Comparison of ENCODE assay signal across 2 cellular contexts in genomic region chr3:10375296-10376053, GRCh38.
TF ChIP-seq lines count a peak whose summit lies in the region.

No MANE protein-coding gene starts in this region.

TF ChIP-seq in HepG2, 621 proteins besides CTCF, POLR2A, EP300 and RAD21:
- TF ChIP-seq ZNF629 (CRISPR knock-in tag; conservative IDR thresholded peaks at IDR 0.05) (peak; percentile 78), CEBPZ (IDR thresholded peaks at IDR 0.05; ENCODE audit: low read length) (no peak)

TF ChIP-seq in K562, 482 proteins besides CTCF, POLR2A, EP300 and RAD21:
- TF ChIP-seq, protein P1, sequence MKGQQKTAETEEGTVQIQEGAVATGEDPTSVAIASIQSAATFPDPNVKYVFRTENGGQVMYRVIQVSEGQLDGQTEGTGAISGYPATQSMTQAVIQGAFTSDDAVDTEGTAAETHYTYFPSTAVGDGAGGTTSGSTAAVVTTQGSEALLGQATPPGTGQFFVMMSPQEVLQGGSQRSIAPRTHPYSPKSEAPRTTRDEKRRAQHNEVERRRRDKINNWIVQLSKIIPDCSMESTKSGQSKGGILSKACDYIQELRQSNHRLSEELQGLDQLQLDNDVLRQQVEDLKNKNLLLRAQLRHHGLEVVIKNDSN (CRISPR knock-in tag; IDR thresholded peaks at IDR 0.05), result 0 out of 2 replicates have a peak, but pooled peaks have one; percentile 13
- no peak for TF ChIP-seq ILF3 (IDR thresholded peaks at IDR 0.05; ENCODE audit: borderline replicate concordance)
- no peak for TF ChIP-seq ZNF347 (CRISPR knock-in tag; IDR thresholded peaks at IDR 0.05; ENCODE audit: low read depth)
- TF ChIP-seq PRPF4 (IDR thresholded peaks at IDR 0.05; ENCODE audit: insufficient read depth, low read depth, low read length, poor library complexity, severe bottlenecking), result no peak
- TF ChIP-seq ZNF445 (CRISPR knock-in tag; IDR thresholded peaks at IDR 0.05; ENCODE audit: low read depth), result no peak
- 0 out of 2 replicates have a peak, but pooled peaks have one; percentile 45 for TF ChIP-seq SMARCA5 (IDR thresholded peaks at IDR 0.05)
- TF ChIP-seq RBM25 (IDR thresholded peaks at IDR 0.05; ENCODE audit: low read depth, low read length, severe bottlenecking), result peak; percentile 83
- TF ChIP-seq ZKSCAN1 (IDR thresholded peaks at IDR 0.05; ENCODE audit: low read depth, low read length), result peak; percentile 79
- TF ChIP-seq KDM1A (IDR thresholded peaks at IDR 0.05), result peak in 1 of 2 experiments; percentile 46; a peak in 1 of 4 replicates
- peak; percentile 83 for TF ChIP-seq BCOR (IDR thresholded peaks at IDR 0.05)
- no peak for TF ChIP-seq ESRRB (CRISPR knock-in tag; IDR thresholded peaks at IDR 0.05; ENCODE audit: borderline replicate concordance)
- TF ChIP-seq ZNF639 (CRISPR knock-in tag; conservative IDR thresholded peaks at IDR 0.05 in 1 of 2, IDR thresholded peaks at IDR 0.05 in 1 of 2), result no peak
- peak; percentile 65 for TF ChIP-seq ADNP (tag; IDR thresholded peaks at IDR 0.05)
